ENCODE assay signal across 11 cellular contexts in the genomic region with DNA sequence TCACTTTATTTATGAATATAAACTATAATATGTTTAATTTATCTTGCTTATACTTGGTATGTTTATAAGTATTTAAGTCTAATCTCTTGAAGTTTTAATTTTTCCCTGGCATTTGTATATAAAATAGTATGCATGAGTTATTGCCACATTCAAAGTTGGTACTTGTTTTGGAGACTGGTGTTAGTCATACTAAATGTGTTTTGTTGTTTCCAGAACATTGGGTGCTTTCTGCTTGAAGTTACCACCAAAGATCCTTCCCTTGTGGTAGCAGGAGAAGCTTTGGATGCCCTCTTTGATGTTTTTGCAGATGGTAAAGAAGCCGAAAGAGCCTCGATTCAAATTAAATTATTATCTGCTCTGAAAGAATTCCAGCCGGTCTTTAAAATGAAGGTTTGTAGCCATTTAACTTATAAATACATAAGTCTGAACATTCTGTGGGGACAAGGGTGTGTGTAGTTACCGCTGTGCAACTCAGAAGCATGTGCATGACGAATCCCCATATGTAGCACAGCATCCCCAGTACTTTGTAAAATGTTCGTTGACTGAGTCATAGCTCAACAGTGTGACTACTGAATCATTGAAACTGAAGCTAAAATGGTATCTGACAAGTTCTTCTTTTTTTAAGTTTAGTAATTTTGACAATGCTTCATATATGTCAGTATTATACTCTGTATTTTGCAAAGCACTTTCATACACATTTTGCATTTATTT. TPM values are rescaled to one million over a fixed set of nuclear protein-coding genes. Genes with fewer than 3 reads are reported as not detected.
DNase-seq lines count a peak whose midpoint lies in the region; ATAC-seq lines count a peak whose summit lies in the region.
"Had no signal": no experiment of that assay in that cellular context is flagged by ENCODE, and none has a peak within 500 bp of the region (broad histone marks: within the 10 kb centered on the region; RNA-seq: fewer than 3 reads in every experiment).

No MANE protein-coding gene starts in this region.

- H3K27ac Mint-ChIP-seq in activated CD4-positive, alpha-beta memory T cell treated with anti-CD3 and anti-CD28 coated beads for 36 hours, result peak overlapping the region; percentile 44
- H3K27ac Mint-ChIP-seq: B cell had no signal

- no peak overlapping the region for H3K4me3 Mint-ChIP-seq in activated CD4-positive, alpha-beta memory T cell treated with anti-CD3 and anti-CD28 coated beads for 36 hours
- H3K4me3 Mint-ChIP-seq: B cell had no signal

- CTCF ChIA-PET in activated CD4-positive, alpha-beta memory T cell treated with anti-CD3 and anti-CD28 coated beads for 36 hours (lab: Charles Lee), result interaction anchor here (0.9 to 1.6 kb wide), 3 partner anchors 19 to 258 kb away, joined by 3 to 9 read pairs (median 4); a partner anchor contains a TSS

- no peaks in the 10 kb centered on the region for H3K9me3 Mint-ChIP-seq in activated CD4-positive, alpha-beta memory T cell treated with anti-CD3 and anti-CD28 coated beads for 36 hours

- POLR2A ChIA-PET in activated CD4-positive, alpha-beta memory T cell treated with anti-CD3 and anti-CD28 coated beads for 36 hours (lab: Charles Lee), result interaction anchor here (1.0 kb wide), 1 partner anchor 19 kb away, joined by 3 read pairs; no protein-coding TSS in a partner anchor

- peaks cover 5% of the 10 kb centered on the region for H3K4me1 Mint-ChIP-seq in activated CD4-positive, alpha-beta memory T cell treated with anti-CD3 and anti-CD28 coated beads for 36 hours (ENCODE audit: low read depth)
- H3K4me1 Mint-ChIP-seq: B cell had no signal

- peaks cover 38% of the 10 kb centered on the region for H3K36me3 Mint-ChIP-seq in activated CD4-positive, alpha-beta memory T cell treated with anti-CD3 and anti-CD28 coated beads for 36 hours

- no peaks in the 10 kb centered on the region for H3K27me3 Mint-ChIP-seq in activated CD4-positive, alpha-beta memory T cell treated with anti-CD3 and anti-CD28 coated beads for 36 hours
- H3K27me3 Mint-ChIP-seq: B cell had no signal

- peak; percentile 82 for ATAC-seq in HG02852 (IDR thresholded peaks at IDR 0.05; ENCODE audit: unreplicated experiment)
- ATAC-seq in left ventricle myocardium superior, result no peak

- DNase-seq in activated CD4-positive, alpha-beta T cell treated with anti-CD3 and anti-CD28 coated beads for 48 hours, result peak; percentile 9
- no peak for DNase-seq in activated CD4-positive, alpha-beta T cell treated with anti-CD3 and anti-CD28 coated beads for 1 hour
- DNase-seq in activated CD4-positive, alpha-beta memory T cell treated with anti-CD3 and anti-CD28 coated beads for 36 hours, result peak; percentile 36
- DNase-seq in renal cortical epithelial cell (ENCODE audit: low read depth) (peak; percentile 57), cardiac septum (ENCODE audit: low spot score) (no peak), left ventricle myocardium superior (no peak)
- no peak for DNase-seq in activated CD4-positive, CD25-positive, alpha-beta regulatory T cell (lab: John Stamatoyannopoulos, UW)
- DNase-seq: activated naive CD4-positive, alpha-beta T cell treated with anti-CD3 and anti-CD28 coated beads, Interleukin-2, amount 50 U/mL, for 16 hours; stimulated activated CD8-positive, alpha-beta memory T cell treated with anti-CD3 and anti-CD28 coated beads, Interleukin-4, amount 100 ng/mL, for 48 hours had no signal

- intact Hi-C loops in activated CD4-positive, alpha-beta memory T cell treated with anti-CD3 and anti-CD28 coated beads for 36 hours (cut with micrococcal nuclease), result loop anchor here (2.0 kb wide), 1 partner anchor 35 kb away; no protein-coding TSS in a partner anchor
- intact Hi-C loops in cardiac septum (cut with DNase I), result no loop called here
- intact Hi-C loops in left ventricle myocardium superior (cut with micrococcal nuclease), result no loop called here

RNA-seq across cellular contexts. Expression of a gene that starts 36.4 kb away (rescaled TPM):
- total RNA-seq in activated CD4-positive, alpha-beta memory T cell treated with anti-CD3 and anti-CD28 coated beads for 36 hours, result 10 to 100 TPM; 17.6 to 18.6 TPM
- total RNA-seq in renal cortical epithelial cell, result 21.5 and 46.4 TPM in 2 replicates
- 10.3 TPM for total RNA-seq in cardiac septum
- 9.6 TPM for total RNA-seq in left ventricle myocardium superior

RNA-seq across cellular contexts. Expression of a gene that starts 50.9 kb away (rescaled TPM):
- 10 to 100 TPM; 14.4 to 14.8 TPM for total RNA-seq in activated CD4-positive, alpha-beta memory T cell treated with anti-CD3 and anti-CD28 coated beads for 36 hours
- total RNA-seq in renal cortical epithelial cell, result 10.3 and 11.8 TPM in 2 replicates
- 9.1 TPM for total RNA-seq in cardiac septum
- 7.8 TPM for total RNA-seq in left ventricle myocardium superior

Comparison
In these comparisons a context has a peak if more than half of its experiments do, and no peak if none do; other contexts are left out.
1. DNase-seq: peak in activated CD4-positive, alpha-beta T cell treated with anti-CD3 and anti-CD28 coated beads for 48 hours (single experiment), activated CD4-positive, alpha-beta memory T cell treated with anti-CD3 and anti-CD28 coated beads for 36 hours (single experiment) and renal cortical epithelial cell (single experiment); none in activated CD4-positive, alpha-beta T cell treated with anti-CD3 and anti-CD28 coated beads for 1 hour (single experiment), activated CD4-positive, CD25-positive, alpha-beta regulatory T cell (0 of 4), cardiac septum (single experiment) and left ventricle myocardium superior (single experiment).